24 cellular contexts compared by ENCODE assay signal in genomic region chr9:75454043-75454442, GRCh38.
"Had no signal": no experiment of that assay in that cellular context is flagged by ENCODE, and none has a peak within 500 bp of the region (broad histone marks: within the 10 kb centered on the region; RNA-seq: fewer than 3 reads in every experiment).

No MANE protein-coding gene starts in this region.

- H2AFZ ChIP-seq: neural progenitor cell, parathyroid adenoma had no signal

- H3K4me1 ChIP-seq: right lobe of liver had no signal

- H3K79me2 ChIP-seq: parathyroid adenoma had no signal

- H3K4me3 Mint-ChIP-seq: memory B cell; naive thymus-derived CD4-positive, alpha-beta T cell; nephron; neural progenitor cell; stimulated activated naive CD8-positive, alpha-beta T cell treated with anti-CD3 and anti-CD28 coated beads, Interleukin-15, amount 100 ng/mL, for 72 hours had no signal

- H3K9ac ChIP-seq: neural progenitor cell, parathyroid adenoma had no signal

- H3K9me3 ChIP-seq: esophagus squamous epithelium, right lobe of liver, thyroid gland, upper lobe of left lung had no signal

- H3K27me3 Mint-ChIP-seq: memory B cell; stimulated activated naive CD8-positive, alpha-beta T cell treated with anti-CD3 and anti-CD28 coated beads, Interleukin-15, amount 100 ng/mL, for 72 hours had no signal

- H3K36me3 Mint-ChIP-seq: memory B cell; naive thymus-derived CD4-positive, alpha-beta T cell; neural progenitor cell had no signal

- H3K4me2 ChIP-seq: neural progenitor cell, smooth muscle cell had no signal

- H3K4me3 ChIP-seq: coronary artery, esophagus squamous epithelium, lung, neural progenitor cell, right lobe of liver, smooth muscle cell, thyroid gland, upper lobe of left lung had no signal

- H3K27ac ChIP-seq: esophagus squamous epithelium, neural progenitor cell, parathyroid adenoma, right lobe of liver, thyroid gland, upper lobe of left lung had no signal

- H3K4me1 Mint-ChIP-seq: neural progenitor cell; stimulated activated naive CD8-positive, alpha-beta T cell treated with anti-CD3 and anti-CD28 coated beads, Interleukin-15, amount 100 ng/mL, for 72 hours had no signal

- H3K27me3 ChIP-seq: esophagus squamous epithelium, neural progenitor cell, right lobe of liver, thyroid gland, upper lobe of left lung had no signal

- DNase-seq: dermis blood vessel endothelial cell; effector memory CD4-positive, alpha-beta T cell; erythroblast; esophagus squamous epithelium; foreskin melanocyte; naive thymus-derived CD4-positive, alpha-beta T cell; right lobe of liver; stimulated activated CD4-positive, alpha-beta T cell treated with anti-CD3 and anti-CD28 coated beads, Interleukin-12 subunit alpha, Interleukin-12 subunit beta, amount 100 ng/mL, for 4 hours; stimulated activated CD4-positive, alpha-beta T cell treated with anti-CD3 and anti-CD28 coated beads, Interleukin-1b, Interleukin-23, amount 100 ng/mL, for 48 hours; stimulated activated CD4-positive, alpha-beta T cell treated with anti-CD3 and anti-CD28 coated beads, Interleukin-4, amount 100 ng/mL, for 1 hour; stimulated activated CD8-positive, alpha-beta memory T cell treated with anti-CD3 and anti-CD28 coated beads, Interleukin-4, amount 100 ng/mL, for 48 hours; stimulated activated naive CD4-positive, alpha-beta T cell; stimulated activated naive CD8-positive, alpha-beta T cell treated with anti-CD3 and anti-CD28 coated beads, Interleukin-15, amount 100 ng/mL, for 72 hours; thyroid gland; upper lobe of left lung had no signal

- H3K27ac Mint-ChIP-seq: memory B cell; naive thymus-derived CD4-positive, alpha-beta T cell; nephron; neural progenitor cell; progenitor cell of endocrine pancreas; stimulated activated naive CD8-positive, alpha-beta T cell treated with anti-CD3 and anti-CD28 coated beads, Interleukin-15, amount 100 ng/mL, for 72 hours had no signal

- ATAC-seq: left lobe of liver; naive thymus-derived CD4-positive, alpha-beta T cell; right lobe of liver; stimulated activated naive CD8-positive, alpha-beta T cell treated with anti-CD3 and anti-CD28 coated beads, Interleukin-15, amount 100 ng/mL, for 72 hours had no signal

- H3K9me3 Mint-ChIP-seq: memory B cell; naive thymus-derived CD4-positive, alpha-beta T cell; nephron; neural progenitor cell; stimulated activated naive CD8-positive, alpha-beta T cell treated with anti-CD3 and anti-CD28 coated beads, Interleukin-15, amount 100 ng/mL, for 72 hours had no signal

- H3K36me3 ChIP-seq: esophagus squamous epithelium, neural progenitor cell, right lobe of liver, thyroid gland, upper lobe of left lung had no signal
